ENCODE assay signal across 8 cellular contexts in genomic region chr2:3519255-3520190, GRCh38. TPM values are rescaled to one million over a fixed set of nuclear protein-coding genes. Genes with fewer than 3 reads are reported as not detected.
DNase-seq lines count a peak whose midpoint lies in the region; ATAC-seq lines count a peak whose summit lies in the region.

TSS of gene ADI1 (minus strand) at chr2:3519531. CDS start at chr2:3519487, 44 bp downstream.

- H3K4me3 ChIP-seq in mononuclear cell (ENCODE audit: low read length), result peak within 1 kb of the TSS; percentile 83

- no peaks in the 10 kb centered on the region for H3K27me3 ChIP-seq in mononuclear cell (ENCODE audit: insufficient read depth, low read length)

- ATAC-seq in GM19397 (IDR thresholded peaks at IDR 0.05; ENCODE audit: unreplicated experiment), result peak; percentile 61
- ATAC-seq in HG03558 (IDR thresholded peaks at IDR 0.05; ENCODE audit: extremely low read depth, unreplicated experiment), result peak; percentile 37

- H3K9me3 ChIP-seq in mononuclear cell (ENCODE audit: low read depth, low read length), result no peaks in the 10 kb centered on the region

- H3K4me1 ChIP-seq in mononuclear cell (ENCODE audit: insufficient read depth, low read length), result peaks cover 32% of the 10 kb centered on the region

- DNase-seq in CMK (ENCODE audit: low read depth) (peak; percentile 68), NOMO-1 treated with dmso at 0.1 percent for 144 hours (lab: John Stamatoyannopoulos, UW; ENCODE audit: unreplicated experiment) (peak; percentile 55), epidermal melanocyte (ENCODE audit: insufficient read length, low spot score) (peak; percentile 66)
- peak; percentile 53 for DNase-seq in activated CD8-positive, alpha-beta memory T cell treated with anti-CD3 and anti-CD28 coated beads, Interleukin-2, amount 50 U/mL, for 24 hours (ENCODE audit: extremely low read depth)
- peak; percentile 69 for DNase-seq in stimulated activated CD8-positive, alpha-beta memory T cell treated with anti-CD3 and anti-CD28 coated beads, Interleukin-4, amount 100 ng/mL, for 24 hours (ENCODE audit: low read depth)

RNA-seq across cellular contexts. Expression of gene ADI1, which starts in this region (rescaled TPM):
- total RNA-seq in mononuclear cell, result 25.6 TPM

Comparison
In these comparisons a context has a peak if more than half of its experiments do, and no peak if none do; other contexts are left out.
1. Peak in every context shown above with its lines: DNase-seq, ATAC-seq and H3K4me3 ChIP-seq.